Comparison of ENCODE assay signal across 8 cellular contexts in genomic region chr19:38374332-38375097, GRCh38.
DNase-seq lines count a peak whose midpoint lies in the region; ATAC-seq and FAIRE-seq lines count a peak whose summit lies in the region.

Gene PSMD8 (plus strand): TSS chr19:38374571. CDS start chr19:38374602, 31 bp downstream.

- peak; percentile 94 for FAIRE-seq in colon (lab: Jason Lieb, UNC)

- peaks cover 19 to 26% (median 24%) of the 10 kb centered on the region in 10 experiments for H3K4me1 ChIP-seq in BLaER1 treated with 17β-estradiol and CSF1 and Interleukin-3, amounts not matched to agents 10 nM and 100 nM

- peak within 1 kb of the TSS; percentile 89 to 96 (median 93) for H3K27ac ChIP-seq in BLaER1 treated with 17β-estradiol and CSF1 and Interleukin-3, amounts not matched to agents 10 nM and 100 nM

- H3K36me3 ChIP-seq in BLaER1 treated with 17β-estradiol and CSF1 and Interleukin-3, amounts not matched to agents 10 nM and 100 nM = peaks cover 32 to 36% (median 35%) of the 10 kb centered on the region in 11 experiments

- H4K20me1 ChIP-seq in BLaER1 treated with 17β-estradiol and CSF1 and Interleukin-3, amounts not matched to agents 10 nM and 100 nM = peaks cover 26 to 46% (median 43%) of the 10 kb centered on the region in 11 experiments; a peak in 21 of 22 replicates

- no peaks in the 10 kb centered on the region for H3K9me3 ChIP-seq in BLaER1 treated with 17β-estradiol and CSF1 and Interleukin-3, amounts not matched to agents 10 nM and 100 nM (replicated peaks in 1 of 11)

- DNase-seq in GM19240 (ENCODE audit: insufficient read length, low spot score) (peak; percentile 97), NCI-H526 (lab: John Stamatoyannopoulos, UW) (peak; percentile 99 to 100), kidney tubule cell (ENCODE audit: low spot score) (peak; percentile 100)
- peak; percentile 99 for DNase-seq in activated CD4-positive, alpha-beta T cell treated with anti-CD3 and anti-CD28 coated beads for 48 hours
- peak; percentile 90 to 98 (median 94) for DNase-seq in stimulated activated CD4-positive, alpha-beta T cell treated with anti-CD3 and anti-CD28 coated beads, Interleukin-1b, Interleukin-23, amount 100 ng/mL, for 24 hours (ENCODE audit: low read depth in 4 of 4, low spot score in 1 of 4)

- peak within 1 kb of the TSS; percentile 89 to 100 (median 99) for H3K4me2 ChIP-seq in BLaER1 treated with 17β-estradiol and CSF1 and Interleukin-3, amounts not matched to agents 10 nM and 100 nM

- H3K9ac ChIP-seq in BLaER1 treated with 17β-estradiol and CSF1 and Interleukin-3, amounts not matched to agents 10 nM and 100 nM = peak within 1 kb of the TSS; percentile 91 to 98 (median 95)

- peak; percentile 93 for ATAC-seq in HG03460 (IDR thresholded peaks at IDR 0.05; ENCODE audit: unreplicated experiment)

- H3K27me3 ChIP-seq in BLaER1 treated with 17β-estradiol and CSF1 and Interleukin-3, amounts not matched to agents 10 nM and 100 nM = no peaks in the 10 kb centered on the region

- peak within 1 kb of the TSS; percentile 81 to 99 (median 87) for H3K4me3 ChIP-seq in BLaER1 treated with 17β-estradiol and CSF1 and Interleukin-3, amounts not matched to agents 10 nM and 100 nM

Comparison
In these comparisons a context has a peak if more than half of its experiments do, and no peak if none do; other contexts are left out.
1. Peak in every context shown above with its lines: DNase-seq, ATAC-seq, H3K4me3 ChIP-seq and H3K27ac ChIP-seq.